ENCODE assay signal across 9 cellular contexts in the genomic region with DNA sequence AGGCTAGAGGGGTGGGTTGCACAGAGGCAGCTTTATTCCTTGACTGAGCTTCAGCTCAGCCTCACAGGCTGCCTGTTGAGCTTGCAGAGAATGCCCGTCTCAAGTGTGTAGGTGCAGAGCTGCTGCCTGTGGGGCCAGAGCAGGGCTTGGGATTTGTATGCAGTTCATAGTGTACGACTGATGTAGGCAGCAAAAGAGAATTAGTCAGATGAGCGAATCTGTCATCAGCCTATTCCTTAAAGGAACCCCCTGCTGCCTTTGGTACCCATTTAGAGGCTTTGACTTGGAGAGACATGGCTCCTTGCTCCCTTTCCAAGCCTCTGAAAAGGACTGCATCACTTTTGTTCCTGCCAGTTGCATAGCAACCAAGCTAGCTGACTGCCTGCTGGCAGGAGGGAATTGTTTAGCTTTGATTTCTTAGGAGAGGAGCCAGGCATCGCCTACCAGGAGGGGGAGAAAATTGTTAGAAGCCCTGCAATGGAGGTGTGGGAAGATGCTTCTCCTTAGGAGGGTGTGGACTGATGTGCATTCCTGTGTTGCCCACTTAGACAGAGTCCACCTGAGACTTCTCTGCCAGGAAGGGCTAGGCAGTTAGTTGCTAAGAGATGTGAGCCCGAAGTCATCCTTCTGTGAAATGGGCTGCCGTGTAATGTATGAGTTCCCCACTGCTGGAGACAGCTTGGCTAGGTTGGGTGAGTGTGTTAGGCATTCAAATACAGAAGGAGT. TPM values are rescaled to one million over a fixed set of nuclear protein-coding genes. Genes with fewer than 3 reads are reported as not detected.
DNase-seq lines count a peak whose midpoint lies in the region; ATAC-seq and TF ChIP-seq lines count a peak whose summit lies in the region.
"Had no signal": no experiment of that assay in that cellular context is flagged by ENCODE, and none has a peak within 500 bp of the region (broad histone marks: within the 10 kb centered on the region; RNA-seq: fewer than 3 reads in every experiment).

No MANE protein-coding gene starts in this region.

- H3K79me2 ChIP-seq in MM.1S (ENCODE audit: low read length), result peaks cover 98% of the 10 kb centered on the region

- no peak for DNase-seq in activated CD8-positive, alpha-beta T cell treated with anti-CD3 and anti-CD28 coated beads for 36 hours
- DNase-seq in activated CD8-positive, alpha-beta T cell treated with anti-CD3 and anti-CD28 coated beads, Interleukin-2, amount 10 ng/mL, durations not matched to agents 7 days and 5 days, result no peak
- DNase-seq in upper lobe of left lung (no peak), MM.1S (no peak), lower leg skin (ENCODE audit: low spot score in 2 of 2) (no peak)
- no peak for DNase-seq in activated CD8-positive, alpha-beta memory T cell treated with anti-CD3 and anti-CD28 coated beads, Interleukin-2, amount 10 ng/mL, durations not matched to agents 7 days and 5 days
- DNase-seq: CD4-positive, CD25-positive, alpha-beta regulatory T cell had no signal

- no peaks in the 10 kb centered on the region for H3K27me3 Mint-ChIP-seq in activated CD8-positive, alpha-beta T cell treated with anti-CD3 and anti-CD28 coated beads for 36 hours
- no peaks in the 10 kb centered on the region for H3K27me3 Mint-ChIP-seq in activated CD8-positive, alpha-beta T cell treated with anti-CD3 and anti-CD28 coated beads, Interleukin-2, amount 10 ng/mL, durations not matched to agents 7 days and 5 days (ENCODE audit: low read depth)
- H3K27me3 Mint-ChIP-seq in activated CD8-positive, alpha-beta memory T cell treated with anti-CD3 and anti-CD28 coated beads, Interleukin-2, amount 10 ng/mL, durations not matched to agents 7 days and 5 days, result no peaks in the 10 kb centered on the region
- H3K27me3 Mint-ChIP-seq: CD4-positive, CD25-positive, alpha-beta regulatory T cell had no signal

- H3K4me3 Mint-ChIP-seq in activated CD8-positive, alpha-beta T cell treated with anti-CD3 and anti-CD28 coated beads for 36 hours, result no peak overlapping the region
- no peak overlapping the region for H3K4me3 Mint-ChIP-seq in activated CD8-positive, alpha-beta T cell treated with anti-CD3 and anti-CD28 coated beads, Interleukin-2, amount 10 ng/mL, durations not matched to agents 7 days and 5 days
- H3K4me3 Mint-ChIP-seq in activated CD8-positive, alpha-beta memory T cell treated with anti-CD3 and anti-CD28 coated beads, Interleukin-2, amount 10 ng/mL, durations not matched to agents 7 days and 5 days, result no peak overlapping the region

- peak overlapping the region; percentile 90 for H3K27ac ChIP-seq in cingulate gyrus (ENCODE audit: low read depth, low read length)
- peak overlapping the region; percentile 10 for H3K27ac ChIP-seq in mesodermal cell (ENCODE audit: low read depth, low read length, severe bottlenecking)
- H3K27ac ChIP-seq in upper lobe of left lung, result peak overlapping the region; percentile 36 to 60 (median 52)
- no peak overlapping the region for H3K27ac ChIP-seq in MM.1S (ENCODE audit: low read length)

- no peaks in the 10 kb centered on the region for H3K9me3 Mint-ChIP-seq in activated CD8-positive, alpha-beta T cell treated with anti-CD3 and anti-CD28 coated beads for 36 hours
- H3K9me3 Mint-ChIP-seq in activated CD8-positive, alpha-beta T cell treated with anti-CD3 and anti-CD28 coated beads, Interleukin-2, amount 10 ng/mL, durations not matched to agents 7 days and 5 days (ENCODE audit: insufficient read depth), result no peaks in the 10 kb centered on the region
- H3K9me3 Mint-ChIP-seq in activated CD8-positive, alpha-beta memory T cell treated with anti-CD3 and anti-CD28 coated beads, Interleukin-2, amount 10 ng/mL, durations not matched to agents 7 days and 5 days (ENCODE audit: low read depth), result no peaks in the 10 kb centered on the region
- H3K9me3 Mint-ChIP-seq: CD4-positive, CD25-positive, alpha-beta regulatory T cell had no signal

- no peak overlapping the region for H2AFZ ChIP-seq in MM.1S (ENCODE audit: low read length)

- H3K9ac ChIP-seq in MM.1S (ENCODE audit: low read length), result no peak overlapping the region

- no peaks in the 10 kb centered on the region for H3K27me3 ChIP-seq in upper lobe of left lung
- H3K27me3 ChIP-seq in MM.1S (replicated peaks; ENCODE audit: insufficient read depth, low read length), result no peaks in the 10 kb centered on the region

- intact Hi-C loops in activated CD8-positive, alpha-beta T cell treated with anti-CD3 and anti-CD28 coated beads for 36 hours (cut with micrococcal nuclease), result no loop called here
- intact Hi-C loops in lower leg skin (cut with DNase I; ENCODE audit: low total_unique reads), result no loop called here

- H3K9me2 ChIP-seq in MM.1S (replicated peaks; ENCODE audit: insufficient read depth, low read length), result no peaks in the 10 kb centered on the region

- H3K9me3 ChIP-seq in mesodermal cell (ENCODE audit: control insufficient read depth, low read length) (no peaks in the 10 kb centered on the region), upper lobe of left lung (no peaks in the 10 kb centered on the region), MM.1S (replicated peaks; ENCODE audit: insufficient read depth, low read length) (no peaks in the 10 kb centered on the region)

- H3K27ac Mint-ChIP-seq in activated CD8-positive, alpha-beta T cell treated with anti-CD3 and anti-CD28 coated beads for 36 hours, result peak overlapping the region; percentile 25
- no peak overlapping the region for H3K27ac Mint-ChIP-seq in activated CD8-positive, alpha-beta T cell treated with anti-CD3 and anti-CD28 coated beads, Interleukin-2, amount 10 ng/mL, durations not matched to agents 7 days and 5 days
- H3K27ac Mint-ChIP-seq in activated CD8-positive, alpha-beta memory T cell treated with anti-CD3 and anti-CD28 coated beads, Interleukin-2, amount 10 ng/mL, durations not matched to agents 7 days and 5 days, result no peak overlapping the region

- H4K20me1 ChIP-seq in MM.1S (ENCODE audit: insufficient read depth, low read length), result peaks cover 43% of the 10 kb centered on the region

- POLR2A ChIA-PET in activated CD8-positive, alpha-beta T cell treated with anti-CD3 and anti-CD28 coated beads for 36 hours (lab: Charles Lee), result interaction anchor here (0.8 to 3.2 kb wide), 4 partner anchors 11 to 106 kb away, joined by 3 to 25 read pairs (median 6); a partner anchor contains a TSS
- POLR2A ChIA-PET in activated CD8-positive, alpha-beta T cell treated with anti-CD3 and anti-CD28 coated beads, Interleukin-2, amount 10 ng/mL, durations not matched to agents 7 days and 5 days (lab: Charles Lee), result interaction anchor here (1.1 to 4.3 kb wide), 2 partner anchors 11 to 33 kb away, joined by 3 to 25 read pairs; a partner anchor contains a TSS

- no peaks in the 10 kb centered on the region for H3F3A ChIP-seq in MM.1S (ENCODE audit: insufficient read depth, low read length)

- no peak for TF ChIP-seq CTCF in activated CD8-positive, alpha-beta T cell treated with anti-CD3 and anti-CD28 coated beads for 36 hours (IDR thresholded peaks at IDR 0.05)
- TF ChIP-seq CTCF in upper lobe of left lung (IDR thresholded peaks at IDR 0.05) (no peak), MM.1S (IDR thresholded peaks at IDR 0.05; ENCODE audit: low read length) (no peak), lower leg skin (IDR thresholded peaks at IDR 0.05) (no peak)

- H3K36me3 ChIP-seq in mesodermal cell (ENCODE audit: control insufficient read depth, insufficient read depth, low read length) (no peaks in the 10 kb centered on the region), upper lobe of left lung (peaks cover 0 to 5% (median 0%) of the 10 kb centered on the region in 4 donors), MM.1S (replicated peaks; ENCODE audit: insufficient read depth, low read length) (no peaks in the 10 kb centered on the region)

- TF ChIP-seq POLR2A in upper lobe of left lung (IDR thresholded peaks at IDR 0.05) (no peak), lower leg skin (IDR thresholded peaks at IDR 0.05) (no peak)

- CTCF ChIA-PET in activated CD8-positive, alpha-beta T cell treated with anti-CD3 and anti-CD28 coated beads for 36 hours (lab: Charles Lee), result interaction anchor here (0.8 to 4.5 kb wide), 3 partner anchors 11 to 76 kb away, joined by 3 to 20 read pairs (median 3); a partner anchor contains a TSS
- CTCF ChIA-PET in activated CD8-positive, alpha-beta T cell treated with anti-CD3 and anti-CD28 coated beads, Interleukin-2, amount 10 ng/mL, durations not matched to agents 7 days and 5 days (lab: Charles Lee), result interaction anchor here (1.1 to 1.3 kb wide), 2 partner anchors 11 to 76 kb away, joined by 3 read pairs; a partner anchor contains a TSS
- CTCF ChIA-PET in activated CD8-positive, alpha-beta memory T cell treated with anti-CD3 and anti-CD28 coated beads, Interleukin-2, amount 10 ng/mL, durations not matched to agents 7 days and 5 days (lab: Charles Lee), result no interaction called here

- no peak overlapping the region for H3K4me3 ChIP-seq in mesodermal cell (ENCODE audit: extremely low read depth, insufficient read depth, low read length, poor library complexity, severe bottlenecking)
- no peak overlapping the region for H3K4me3 ChIP-seq in upper lobe of left lung
- no peak overlapping the region for H3K4me3 ChIP-seq in MM.1S (ENCODE audit: low read length)
- H3K4me3 ChIP-seq in lower leg skin (ENCODE audit: low read depth, poor library complexity, severe bottlenecking), result no peak overlapping the region

- H3K4me1 ChIP-seq in mesodermal cell (ENCODE audit: control insufficient read depth, insufficient read depth, low read length, poor library complexity, severe bottlenecking) (peaks cover 9% of the 10 kb centered on the region), upper lobe of left lung (peaks cover 18 to 46% (median 35%) of the 10 kb centered on the region in 4 donors), MM.1S (ENCODE audit: low read length) (no peaks in the 10 kb centered on the region)

- ATAC-seq in activated CD8-positive, alpha-beta T cell treated with anti-CD3 and anti-CD28 coated beads for 36 hours, result no peak
- ATAC-seq in activated CD8-positive, alpha-beta T cell treated with anti-CD3 and anti-CD28 coated beads, Interleukin-2, amount 10 ng/mL, durations not matched to agents 7 days and 5 days, result no peak
- no peak for ATAC-seq in upper lobe of left lung (ENCODE audit: low FRiP score in 2 of 2)
- no peak for ATAC-seq in activated CD8-positive, alpha-beta memory T cell treated with anti-CD3 and anti-CD28 coated beads, Interleukin-2, amount 10 ng/mL, durations not matched to agents 7 days and 5 days

- no peak overlapping the region for H3K4me2 ChIP-seq in MM.1S (ENCODE audit: low read depth, low read length)

- peaks cover 39% of the 10 kb centered on the region for H3K4me1 Mint-ChIP-seq in activated CD8-positive, alpha-beta T cell treated with anti-CD3 and anti-CD28 coated beads for 36 hours (ENCODE audit: low read depth)
- H3K4me1 Mint-ChIP-seq in activated CD8-positive, alpha-beta T cell treated with anti-CD3 and anti-CD28 coated beads, Interleukin-2, amount 10 ng/mL, durations not matched to agents 7 days and 5 days (ENCODE audit: low read depth), result peaks cover 12% of the 10 kb centered on the region
- H3K4me1 Mint-ChIP-seq in activated CD8-positive, alpha-beta memory T cell treated with anti-CD3 and anti-CD28 coated beads, Interleukin-2, amount 10 ng/mL, durations not matched to agents 7 days and 5 days, result peaks cover 20% of the 10 kb centered on the region

- TF ChIP-seq EP300 in upper lobe of left lung (IDR thresholded peaks at IDR 0.05), result no peak

- WGBS in mesodermal cell (ENCODE audit: insufficient coverage in 2 of 2), 2 experiments, result 71% methylated on average over 6 of the region's 6 CpGs
- WGBS in upper lobe of left lung, 2 donors, result 84 to 90% methylated on average over 5 to 6 of the region's 6 CpGs
- 72 to 75% methylated on average over 6 of the region's 6 CpGs for WGBS in lower leg skin, 2 donors

- peaks cover 2% of the 10 kb centered on the region for H3K36me3 Mint-ChIP-seq in activated CD8-positive, alpha-beta T cell treated with anti-CD3 and anti-CD28 coated beads for 36 hours (ENCODE audit: low read depth)
- H3K36me3 Mint-ChIP-seq in activated CD8-positive, alpha-beta T cell treated with anti-CD3 and anti-CD28 coated beads, Interleukin-2, amount 10 ng/mL, durations not matched to agents 7 days and 5 days (ENCODE audit: low read depth), result no peaks in the 10 kb centered on the region
- no peaks in the 10 kb centered on the region for H3K36me3 Mint-ChIP-seq in activated CD8-positive, alpha-beta memory T cell treated with anti-CD3 and anti-CD28 coated beads, Interleukin-2, amount 10 ng/mL, durations not matched to agents 7 days and 5 days
- H3K36me3 Mint-ChIP-seq: CD4-positive, CD25-positive, alpha-beta regulatory T cell had no signal

RNA-seq across cellular contexts. Expression of a gene that starts 10.9 kb away (rescaled TPM):
- 10 to 100 TPM; 96.5 to 97.7 TPM for total RNA-seq in activated CD8-positive, alpha-beta T cell treated with anti-CD3 and anti-CD28 coated beads for 36 hours
- 10 to 100 TPM; 91.8 to 97.1 TPM for total RNA-seq in activated CD8-positive, alpha-beta T cell treated with anti-CD3 and anti-CD28 coated beads, Interleukin-2, amount 10 ng/mL, durations not matched to agents 7 days and 5 days
- polyA plus RNA-seq in mesodermal cell (2013, experiment 1 of 2), result 65.1 TPM
- 64.4 TPM for polyA plus RNA-seq in mesodermal cell (2013, experiment 2 of 2)
- total RNA-seq in upper lobe of left lung, result 100 to 1,000 TPM in 1 of 6 donors, 10 to 100 TPM in 5; 51.3 to 102 (median 83.4) TPM
- total RNA-seq in activated CD8-positive, alpha-beta memory T cell treated with anti-CD3 and anti-CD28 coated beads, Interleukin-2, amount 10 ng/mL, durations not matched to agents 7 days and 5 days, result 10 to 100 TPM; 90.0 to 93.3 TPM
- 100 to 1,000 TPM in 1 of 4 donors, 10 to 100 TPM in 3; 64.0 to 103 (median 83.1) TPM for total RNA-seq in lower leg skin

RNA-seq across cellular contexts. Expression of a gene that starts 11.3 kb away (rescaled TPM):
- 10 to 100 TPM; 65.2 to 70.4 TPM for total RNA-seq in activated CD8-positive, alpha-beta T cell treated with anti-CD3 and anti-CD28 coated beads for 36 hours
- 10 to 100 TPM; 58.8 to 62.1 TPM for total RNA-seq in activated CD8-positive, alpha-beta T cell treated with anti-CD3 and anti-CD28 coated beads, Interleukin-2, amount 10 ng/mL, durations not matched to agents 7 days and 5 days
- 55.4 TPM for polyA plus RNA-seq in mesodermal cell (2013, experiment 1 of 2)
- polyA plus RNA-seq in mesodermal cell (2013, experiment 2 of 2), result 54.3 TPM
- total RNA-seq in upper lobe of left lung (10 to 100 TPM in 5 of 6 donors, 1 to 10 TPM in 1; 9.4 to 49.3 (median 31.2) TPM), lower leg skin (10 to 100 TPM; 44.1 to 51.9 (median 45.4) TPM)
- total RNA-seq in activated CD8-positive, alpha-beta memory T cell treated with anti-CD3 and anti-CD28 coated beads, Interleukin-2, amount 10 ng/mL, durations not matched to agents 7 days and 5 days, result 10 to 100 TPM; 54.5 to 75.0 TPM

RNA-seq across cellular contexts. Expression of a gene that starts 33.2 kb away (rescaled TPM):
- total RNA-seq in activated CD8-positive, alpha-beta T cell treated with anti-CD3 and anti-CD28 coated beads for 36 hours, result 10 to 100 TPM; 27.0 to 28.5 TPM
- total RNA-seq in activated CD8-positive, alpha-beta T cell treated with anti-CD3 and anti-CD28 coated beads, Interleukin-2, amount 10 ng/mL, durations not matched to agents 7 days and 5 days, result 10 to 100 TPM; 33.2 to 33.6 TPM
- polyA plus RNA-seq in mesodermal cell (2013, experiment 1 of 2), result 30.3 TPM
- polyA plus RNA-seq in mesodermal cell (2013, experiment 2 of 2), result 27.0 TPM
- 10 to 100 TPM; 32.8 to 53.6 (median 50.1) TPM for total RNA-seq in upper lobe of left lung
- 10 to 100 TPM; 38.8 to 45.1 TPM for total RNA-seq in activated CD8-positive, alpha-beta memory T cell treated with anti-CD3 and anti-CD28 coated beads, Interleukin-2, amount 10 ng/mL, durations not matched to agents 7 days and 5 days
- total RNA-seq in lower leg skin, result 10 to 100 TPM; 31.5 to 45.9 (median 37.9) TPM
